8 cellular contexts compared by ENCODE assay signal in the genomic region with DNA sequence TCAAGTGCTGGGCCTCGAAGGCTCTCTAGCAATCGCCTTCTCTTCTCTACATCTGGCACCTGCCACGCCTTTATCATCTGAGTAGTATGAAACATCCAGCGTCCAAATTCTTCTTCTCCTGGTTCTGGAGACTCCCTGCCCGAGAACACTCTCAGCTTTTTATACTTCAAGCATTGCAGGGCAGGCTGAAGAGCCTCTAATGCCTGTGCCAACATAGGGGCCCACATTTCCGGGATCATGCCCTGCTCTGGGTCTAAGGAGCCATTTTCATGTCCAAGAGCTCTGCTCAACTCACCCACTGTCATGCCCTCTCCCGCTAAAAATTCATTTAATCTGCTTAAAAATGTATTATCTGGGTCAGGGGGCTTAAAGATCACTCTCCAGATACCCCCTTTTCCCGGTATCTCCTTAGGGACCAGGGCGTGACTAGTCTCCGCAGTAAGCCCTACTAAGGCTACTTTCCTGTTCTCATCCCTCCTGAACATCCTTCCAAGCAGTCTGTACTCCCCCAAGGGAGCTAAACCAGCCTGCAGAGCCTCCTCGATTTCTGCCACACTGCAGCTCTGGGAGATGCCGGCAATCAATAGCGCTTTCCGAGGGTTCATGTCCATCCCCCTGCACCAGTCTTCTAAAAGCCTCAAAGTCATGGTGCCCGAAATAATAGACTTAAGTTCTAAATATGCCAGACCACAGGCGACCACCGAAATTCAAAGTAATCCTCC. TPM values are rescaled to one million over a fixed set of nuclear protein-coding genes. Genes with fewer than 3 reads are reported as not detected.
DNase-seq lines count a peak whose midpoint lies in the region; ATAC-seq and TF ChIP-seq lines count a peak whose summit lies in the region.

No MANE protein-coding gene starts in this region.

- H3K27me3 Mint-ChIP-seq in progenitor cell of endocrine pancreas = no peaks in the 10 kb centered on the region

- H3K36me3 ChIP-seq in PC-9 (ENCODE audit: low read depth) = peaks cover 10% of the 10 kb centered on the region; the same call in 1 of the 2 replicates

- H3K4me2 ChIP-seq in PC-9 = peak overlapping the region; percentile 100

- ATAC-seq in esophagus mucosa (peak; percentile 7), HG03571 (IDR thresholded peaks at IDR 0.05; ENCODE audit: unreplicated experiment) (no peak)

- peaks cover 16% of the 10 kb centered on the region for H3K4me1 Mint-ChIP-seq in progenitor cell of endocrine pancreas (ENCODE audit: low read depth)

- H3F3A ChIP-seq in PC-9 (ENCODE audit: insufficient read depth, low read depth) = peaks cover 16% of the 10 kb centered on the region

- CTCF ChIA-PET in PC-9 (lab: Charles Lee) = no interaction called here

- no peak overlapping the region for H3K27ac ChIP-seq in PC-9

- peak overlapping the region; percentile 87 for H3K4me3 Mint-ChIP-seq in progenitor cell of endocrine pancreas (ENCODE audit: low read depth)

- DNase-seq in ELR (ENCODE audit: low read depth) (peak; percentile 19), PC-9 (no peak), progenitor cell of endocrine pancreas (ENCODE audit: low spot score, unreplicated experiment) (no peak), COR-L47 (lab: John Stamatoyannopoulos, UW) (no peak)
- DNase-seq in stimulated activated CD4-positive, alpha-beta T cell treated with anti-CD3 and anti-CD28 coated beads, Interleukin-2, amount 100 ng/mL, for 48 hours = no peak
- no peak for DNase-seq in central memory CD4-positive, alpha-beta T cell

- H3K9me2 ChIP-seq in PC-9 (ENCODE audit: insufficient read depth) = no peaks in the 10 kb centered on the region

- H2AFZ ChIP-seq in PC-9 = peak overlapping the region; percentile 98

- H4K20me1 ChIP-seq in PC-9 (ENCODE audit: insufficient read depth) = peaks cover 12% of the 10 kb centered on the region; the same call in 1 of the 2 replicates

- no peaks in the 10 kb centered on the region for H3K9me3 Mint-ChIP-seq in progenitor cell of endocrine pancreas (ENCODE audit: low read depth)

- peaks cover 26% of the 10 kb centered on the region for H3K4me1 ChIP-seq in PC-9 (replicated peaks; ENCODE audit: insufficient read depth)

- POLR2A ChIA-PET in PC-9 (lab: Charles Lee; ENCODE audit: unreplicated experiment) = no interaction called here

- no peaks in the 10 kb centered on the region for H3K27me3 ChIP-seq in PC-9 (ENCODE audit: insufficient read depth, low read depth)

- H3K9me3 ChIP-seq in PC-9 (ENCODE audit: insufficient read depth, low read depth) = no peaks in the 10 kb centered on the region

- H3K79me2 ChIP-seq in PC-9 (ENCODE audit: low read depth) = peaks cover 38% of the 10 kb centered on the region

- TSS peak; percentile 62 for BruUV-seq in PC-9 (replicated peaks; lab: Mats Ljungman, UMichigan)

- peaks cover 3% of the 10 kb centered on the region for H3K36me3 Mint-ChIP-seq in progenitor cell of endocrine pancreas (ENCODE audit: insufficient read depth)

- H3K4me3 ChIP-seq in PC-9 = peak overlapping the region; percentile 96

- no peak for TF ChIP-seq CTCF in PC-9 (conservative IDR thresholded peaks at IDR 0.05)
- TF ChIP-seq CTCF in progenitor cell of endocrine pancreas (IDR thresholded peaks at IDR 0.05; ENCODE audit: unreplicated experiment) = no peak

- intact Hi-C loops in PC-9 (cut with micrococcal nuclease; ENCODE audit: unreplicated experiment) = loop anchor here (2.0 kb wide), 1 partner anchor 23 kb away; a partner anchor contains a TSS

- peak overlapping the region; percentile 94 for H3K27ac Mint-ChIP-seq in progenitor cell of endocrine pancreas

RNA-seq across cellular contexts. Expression of a gene that starts 0.9 kb away (rescaled TPM):
- total RNA-seq in PC-9 (2021) = 9.2 and 9.3 TPM in 2 replicates
- 4.6 TPM for total RNA-seq in esophagus mucosa
- total RNA-seq in progenitor cell of endocrine pancreas = 23.3 and 23.4 TPM in 2 replicates

RNA-seq across cellular contexts. Expression of a gene that starts 1.4 kb away (rescaled TPM):
- total RNA-seq in PC-9 (2021) (9.5 and 14.3 TPM in 2 replicates), esophagus mucosa (13.9 TPM), progenitor cell of endocrine pancreas (27.6 and 28.3 TPM in 2 replicates)

RNA-seq across cellular contexts. Expression of a gene that starts 23.1 kb away (rescaled TPM):
- 6.4 and 9.3 TPM in 2 replicates for total RNA-seq in PC-9 (2021)
- 9.8 TPM for total RNA-seq in esophagus mucosa
- total RNA-seq in progenitor cell of endocrine pancreas = 9.0 and 10.6 TPM in 2 replicates

RNA-seq across cellular contexts. Expression of a gene that starts 23.3 kb away (rescaled TPM):
- total RNA-seq in PC-9 (2021) (9.3 and 14.3 TPM in 2 replicates), esophagus mucosa (13.4 TPM), progenitor cell of endocrine pancreas (16.0 and 17.2 TPM in 2 replicates)
